ENCODE assay signal across 1 cellular context in the genomic region with DNA sequence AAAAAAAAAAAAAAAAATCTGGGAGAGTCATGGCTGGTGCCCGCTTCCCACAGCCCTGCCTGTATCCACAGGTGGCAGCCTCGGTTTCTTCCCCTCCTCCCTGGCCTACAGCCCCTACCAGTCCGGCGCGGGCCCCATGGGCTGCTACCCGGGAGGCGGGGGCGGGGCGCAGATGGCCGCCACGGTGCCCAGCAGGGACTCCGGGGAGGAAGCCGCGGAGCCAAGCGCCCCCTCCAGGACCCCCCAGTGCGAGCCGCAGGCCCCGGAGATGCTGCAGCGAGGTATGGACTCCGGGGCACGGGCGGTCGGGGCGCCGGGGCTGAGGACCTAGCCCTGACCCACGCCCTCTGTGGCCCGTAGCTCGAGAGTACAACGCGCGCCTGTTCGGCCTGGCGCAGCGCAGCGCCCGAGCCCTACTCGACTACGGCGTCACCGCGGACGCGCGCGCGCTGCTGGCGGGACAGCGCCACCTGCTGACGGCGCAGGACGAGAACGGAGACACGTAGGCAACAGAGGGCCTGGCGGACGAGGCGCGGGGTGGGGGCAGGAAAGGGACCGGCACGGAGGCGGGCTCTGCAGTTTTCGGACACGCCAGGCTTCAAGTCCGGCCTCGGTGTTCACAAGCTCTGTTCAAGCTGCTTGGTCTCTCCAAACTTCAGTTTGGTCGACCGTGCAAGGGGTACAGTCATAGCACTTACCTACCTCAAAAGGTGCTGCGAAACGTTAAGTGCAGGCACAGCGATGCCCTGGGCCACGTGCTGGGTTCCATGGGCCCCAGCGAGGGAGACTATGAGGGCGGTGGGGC.
TF ChIP-seq lines count a peak whose summit lies in the region.

No MANE protein-coding gene starts in this region.

TF ChIP-seq in HepG2, 621 proteins besides CTCF, POLR2A, EP300 and RAD21 (continued from another document and continues in another):
- TF ChIP-seq, protein P1, sequence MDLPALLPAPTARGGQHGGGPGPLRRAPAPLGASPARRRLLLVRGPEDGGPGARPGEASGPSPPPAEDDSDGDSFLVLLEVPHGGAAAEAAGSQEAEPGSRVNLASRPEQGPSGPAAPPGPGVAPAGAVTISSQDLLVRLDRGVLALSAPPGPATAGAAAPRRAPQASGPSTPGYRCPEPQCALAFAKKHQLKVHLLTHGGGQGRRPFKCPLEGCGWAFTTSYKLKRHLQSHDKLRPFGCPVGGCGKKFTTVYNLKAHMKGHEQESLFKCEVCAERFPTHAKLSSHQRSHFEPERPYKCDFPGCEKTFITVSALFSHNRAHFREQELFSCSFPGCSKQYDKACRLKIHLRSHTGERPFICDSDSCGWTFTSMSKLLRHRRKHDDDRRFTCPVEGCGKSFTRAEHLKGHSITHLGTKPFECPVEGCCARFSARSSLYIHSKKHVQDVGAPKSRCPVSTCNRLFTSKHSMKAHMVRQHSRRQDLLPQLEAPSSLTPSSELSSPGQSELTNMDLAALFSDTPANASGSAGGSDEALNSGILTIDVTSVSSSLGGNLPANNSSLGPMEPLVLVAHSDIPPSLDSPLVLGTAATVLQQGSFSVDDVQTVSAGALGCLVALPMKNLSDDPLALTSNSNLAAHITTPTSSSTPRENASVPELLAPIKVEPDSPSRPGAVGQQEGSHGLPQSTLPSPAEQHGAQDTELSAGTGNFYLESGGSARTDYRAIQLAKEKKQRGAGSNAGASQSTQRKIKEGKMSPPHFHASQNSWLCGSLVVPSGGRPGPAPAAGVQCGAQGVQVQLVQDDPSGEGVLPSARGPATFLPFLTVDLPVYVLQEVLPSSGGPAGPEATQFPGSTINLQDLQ (CRISPR knock-in tag; IDR thresholded peaks at IDR 0.05), result no peak
- TF ChIP-seq MIER3 (CRISPR knock-in tag; IDR thresholded peaks at IDR 0.05; ENCODE audit: borderline replicate concordance) (peak; percentile 81; the same call in 1 of the 2 replicates), ZNF598 (CRISPR knock-in tag; IDR thresholded peaks at IDR 0.05; ENCODE audit: borderline replicate concordance) (peak; percentile 90), NRL (CRISPR knock-in tag; IDR thresholded peaks at IDR 0.05; ENCODE audit: borderline replicate concordance) (peak; percentile 59; the same call in 1 of the 2 replicates), DMAP1 (CRISPR knock-in tag; IDR thresholded peaks at IDR 0.05) (peak; percentile 94), ZNF331 (CRISPR knock-in tag; IDR thresholded peaks at IDR 0.05) (peak; percentile 87; the same call in 1 of the 2 replicates), SP5 (CRISPR knock-in tag; IDR thresholded peaks at IDR 0.05; ENCODE audit: borderline replicate concordance, low read depth) (peak; percentile 47; the same call in 1 of the 2 replicates), KLF12 (CRISPR knock-in tag; IDR thresholded peaks at IDR 0.05; ENCODE audit: borderline replicate concordance) (peak; percentile 38; the same call in 1 of the 2 replicates), ERF (CRISPR knock-in tag; IDR thresholded peaks at IDR 0.05) (peak; percentile 89), SNAPC2 (CRISPR knock-in tag; IDR thresholded peaks at IDR 0.05) (no peak), NFKBIZ (CRISPR knock-in tag; IDR thresholded peaks at IDR 0.05) (peak; percentile 77; the same call in 1 of the 2 replicates), ZNF790 (CRISPR knock-in tag; IDR thresholded peaks at IDR 0.05; ENCODE audit: borderline replicate concordance) (no peak), ZNF556 (CRISPR knock-in tag; IDR thresholded peaks at IDR 0.05; ENCODE audit: borderline replicate concordance) (0 out of 2 replicates have a peak, but pooled peaks have one; percentile 45), ZNF44 (CRISPR knock-in tag; IDR thresholded peaks at IDR 0.05) (peak; percentile 54; the same call in 1 of the 2 replicates), MED1 (CRISPR knock-in tag; IDR thresholded peaks at IDR 0.05) (peak; percentile 76), RCOR2 (CRISPR knock-in tag; IDR thresholded peaks at IDR 0.05) (0 out of 2 replicates have a peak, but pooled peaks have one; percentile 24), WIZ (CRISPR knock-in tag; IDR thresholded peaks at IDR 0.05) (peak; percentile 87; the same call in 1 of the 2 replicates), PRMT3 (CRISPR knock-in tag; IDR thresholded peaks at IDR 0.05; ENCODE audit: borderline replicate concordance, low read depth) (peak; percentile 52; the same call in 1 of the 2 replicates), SIX4 (CRISPR knock-in tag; IDR thresholded peaks at IDR 0.05) (no peak), SOX6 (IDR thresholded peaks at IDR 0.05) (no peak), SOX6 (CRISPR knock-in tag; IDR thresholded peaks at IDR 0.05) (peak; percentile 77), ZNF879 (CRISPR knock-in tag; IDR thresholded peaks at IDR 0.05) (no peak; the same call in 1 of the 2 replicates), BORCS8-MEF2B (CRISPR knock-in tag; IDR thresholded peaks at IDR 0.05) (0 out of 2 replicates have a peak, but pooled peaks have one; percentile 69), ZNF30 (CRISPR knock-in tag; IDR thresholded peaks at IDR 0.05) (no peak), ZNF891 (CRISPR knock-in tag; IDR thresholded peaks at IDR 0.05) (peak; percentile 43), ZNF781 (CRISPR knock-in tag; IDR thresholded peaks at IDR 0.05; ENCODE audit: borderline replicate concordance, not compliant biosample characterization) (no peak), REL (CRISPR knock-in tag; conservative IDR thresholded peaks at IDR 0.05) (peak; percentile 51), DR1 (CRISPR knock-in tag; IDR thresholded peaks at IDR 0.05) (peak; percentile 83), NR2F6 (IDR thresholded peaks at IDR 0.05) (no peak), NR2F6 (CRISPR knock-in tag; IDR thresholded peaks at IDR 0.05) (peak; percentile 79), ZNF335 (CRISPR knock-in tag; IDR thresholded peaks at IDR 0.05) (no peak), TEAD3 (CRISPR knock-in tag; optimal IDR thresholded peaks at IDR 0.05; ENCODE audit: borderline replicate concordance) (peak; percentile 84), KDM5A (IDR thresholded peaks at IDR 0.05; ENCODE audit: borderline replicate concordance, low read length) (no peak), ISX (CRISPR knock-in tag; conservative IDR thresholded peaks at IDR 0.05) (no peak), NBN (conservative IDR thresholded peaks at IDR 0.05) (no peak), ZEB1 (IDR thresholded peaks at IDR 0.05; ENCODE audit: insufficient replicate concordance, low read depth) (no peak), ZFX (CRISPR knock-in tag; IDR thresholded peaks at IDR 0.05; ENCODE audit: low read depth) (peak; percentile 97), ZNF468 (CRISPR knock-in tag; IDR thresholded peaks at IDR 0.05) (0 out of 2 replicates have a peak, but pooled peaks have one; percentile 60), ZNF343 (CRISPR knock-in tag; IDR thresholded peaks at IDR 0.05) (no peak), ISL2 (CRISPR knock-in tag; IDR thresholded peaks at IDR 0.05) (no peak; the same call in 1 of the 2 replicates), RORA (CRISPR knock-in tag; IDR thresholded peaks at IDR 0.05) (no peak)
- TF ChIP-seq, protein P2, sequence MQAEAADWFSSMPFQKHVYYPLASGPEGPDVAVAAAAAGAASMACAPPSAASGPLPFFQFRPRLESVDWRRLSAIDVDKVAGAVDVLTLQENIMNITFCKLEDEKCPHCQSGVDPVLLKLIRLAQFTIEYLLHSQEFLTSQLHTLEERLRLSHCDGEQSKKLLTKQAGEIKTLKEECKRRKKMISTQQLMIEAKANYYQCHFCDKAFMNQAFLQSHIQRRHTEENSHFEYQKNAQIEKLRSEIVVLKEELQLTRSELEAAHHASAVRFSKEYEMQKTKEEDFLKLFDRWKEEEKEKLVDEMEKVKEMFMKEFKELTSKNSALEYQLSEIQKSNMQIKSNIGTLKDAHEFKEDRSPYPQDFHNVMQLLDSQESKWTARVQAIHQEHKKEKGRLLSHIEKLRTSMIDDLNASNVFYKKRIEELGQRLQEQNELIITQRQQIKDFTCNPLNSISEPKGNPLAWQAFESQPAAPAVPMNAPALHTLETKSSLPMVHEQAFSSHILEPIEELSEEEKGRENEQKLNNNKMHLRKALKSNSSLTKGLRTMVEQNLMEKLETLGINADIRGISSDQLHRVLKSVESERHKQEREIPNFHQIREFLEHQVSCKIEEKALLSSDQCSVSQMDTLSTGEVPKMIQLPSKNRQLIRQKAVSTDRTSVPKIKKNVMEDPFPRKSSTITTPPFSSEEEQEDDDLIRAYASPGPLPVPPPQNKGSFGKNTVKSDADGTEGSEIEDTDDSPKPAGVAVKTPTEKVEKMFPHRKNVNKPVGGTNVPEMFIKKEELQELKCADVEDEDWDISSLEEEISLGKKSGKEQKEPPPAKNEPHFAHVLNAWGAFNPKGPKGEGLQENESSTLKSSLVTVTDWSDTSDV (CRISPR knock-in tag; IDR thresholded peaks at IDR 0.05), result peak; percentile 70; the same call in 1 of the 2 replicates
- TF ChIP-seq, protein P3, sequence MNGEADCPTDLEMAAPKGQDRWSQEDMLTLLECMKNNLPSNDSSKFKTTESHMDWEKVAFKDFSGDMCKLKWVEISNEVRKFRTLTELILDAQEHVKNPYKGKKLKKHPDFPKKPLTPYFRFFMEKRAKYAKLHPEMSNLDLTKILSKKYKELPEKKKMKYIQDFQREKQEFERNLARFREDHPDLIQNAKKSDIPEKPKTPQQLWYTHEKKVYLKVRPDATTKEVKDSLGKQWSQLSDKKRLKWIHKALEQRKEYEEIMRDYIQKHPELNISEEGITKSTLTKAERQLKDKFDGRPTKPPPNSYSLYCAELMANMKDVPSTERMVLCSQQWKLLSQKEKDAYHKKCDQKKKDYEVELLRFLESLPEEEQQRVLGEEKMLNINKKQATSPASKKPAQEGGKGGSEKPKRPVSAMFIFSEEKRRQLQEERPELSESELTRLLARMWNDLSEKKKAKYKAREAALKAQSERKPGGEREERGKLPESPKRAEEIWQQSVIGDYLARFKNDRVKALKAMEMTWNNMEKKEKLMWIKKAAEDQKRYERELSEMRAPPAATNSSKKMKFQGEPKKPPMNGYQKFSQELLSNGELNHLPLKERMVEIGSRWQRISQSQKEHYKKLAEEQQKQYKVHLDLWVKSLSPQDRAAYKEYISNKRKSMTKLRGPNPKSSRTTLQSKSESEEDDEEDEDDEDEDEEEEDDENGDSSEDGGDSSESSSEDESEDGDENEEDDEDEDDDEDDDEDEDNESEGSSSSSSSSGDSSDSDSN (CRISPR knock-in tag; IDR thresholded peaks at IDR 0.05), result peak; percentile 91
- TF ChIP-seq, protein P4, sequence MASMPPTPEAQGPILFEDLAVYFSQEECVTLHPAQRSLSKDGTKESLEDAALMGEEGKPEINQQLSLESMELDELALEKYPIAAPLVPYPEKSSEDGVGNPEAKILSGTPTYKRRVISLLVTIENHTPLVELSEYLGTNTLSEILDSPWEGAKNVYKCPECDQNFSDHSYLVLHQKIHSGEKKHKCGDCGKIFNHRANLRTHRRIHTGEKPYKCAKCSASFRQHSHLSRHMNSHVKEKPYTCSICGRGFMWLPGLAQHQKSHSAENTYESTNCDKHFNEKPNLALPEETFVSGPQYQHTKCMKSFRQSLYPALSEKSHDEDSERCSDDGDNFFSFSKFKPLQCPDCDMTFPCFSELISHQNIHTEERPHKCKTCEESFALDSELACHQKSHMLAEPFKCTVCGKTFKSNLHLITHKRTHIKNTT (CRISPR knock-in tag; IDR thresholded peaks at IDR 0.05), result no peak
- TF ChIP-seq, protein P5, sequence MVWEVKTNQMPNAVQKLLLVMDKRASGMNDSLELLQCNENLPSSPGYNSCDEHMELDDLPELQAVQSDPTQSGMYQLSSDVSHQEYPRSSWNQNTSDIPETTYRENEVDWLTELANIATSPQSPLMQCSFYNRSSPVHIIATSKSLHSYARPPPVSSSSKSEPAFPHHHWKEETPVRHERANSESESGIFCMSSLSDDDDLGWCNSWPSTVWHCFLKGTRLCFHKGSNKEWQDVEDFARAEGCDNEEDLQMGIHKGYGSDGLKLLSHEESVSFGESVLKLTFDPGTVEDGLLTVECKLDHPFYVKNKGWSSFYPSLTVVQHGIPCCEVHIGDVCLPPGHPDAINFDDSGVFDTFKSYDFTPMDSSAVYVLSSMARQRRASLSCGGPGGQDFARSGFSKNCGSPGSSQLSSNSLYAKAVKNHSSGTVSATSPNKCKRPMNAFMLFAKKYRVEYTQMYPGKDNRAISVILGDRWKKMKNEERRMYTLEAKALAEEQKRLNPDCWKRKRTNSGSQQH (CRISPR knock-in tag; IDR thresholded peaks at IDR 0.05; ENCODE audit: low read depth), result 0 out of 2 replicates have a peak, but pooled peaks have one; percentile 60
- TF ChIP-seq, protein P6, sequence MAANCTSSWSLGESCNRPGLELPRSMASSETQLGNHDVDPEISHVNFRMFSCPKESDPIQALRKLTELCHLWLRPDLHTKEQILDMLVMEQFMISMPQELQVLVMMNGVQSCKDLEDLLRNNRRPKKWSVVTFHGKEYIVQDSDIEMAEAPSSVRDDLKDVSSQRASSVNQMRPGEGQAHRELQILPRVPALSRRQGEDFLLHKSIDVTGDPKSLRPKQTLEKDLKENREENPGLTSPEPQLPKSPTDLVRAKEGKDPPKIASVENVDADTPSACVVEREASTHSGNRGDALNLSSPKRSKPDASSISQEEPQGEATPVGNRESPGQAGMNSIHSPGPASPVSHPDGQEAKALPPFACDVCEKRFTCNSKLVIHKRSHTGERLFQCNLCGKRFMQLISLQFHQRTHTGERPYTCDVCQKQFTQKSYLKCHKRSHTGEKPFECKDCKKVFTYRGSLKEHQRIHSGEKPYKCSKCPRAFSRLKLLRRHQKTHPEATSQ (CRISPR knock-in tag; IDR thresholded peaks at IDR 0.05; ENCODE audit: borderline replicate concordance), result no peak
- TF ChIP-seq, protein P7, sequence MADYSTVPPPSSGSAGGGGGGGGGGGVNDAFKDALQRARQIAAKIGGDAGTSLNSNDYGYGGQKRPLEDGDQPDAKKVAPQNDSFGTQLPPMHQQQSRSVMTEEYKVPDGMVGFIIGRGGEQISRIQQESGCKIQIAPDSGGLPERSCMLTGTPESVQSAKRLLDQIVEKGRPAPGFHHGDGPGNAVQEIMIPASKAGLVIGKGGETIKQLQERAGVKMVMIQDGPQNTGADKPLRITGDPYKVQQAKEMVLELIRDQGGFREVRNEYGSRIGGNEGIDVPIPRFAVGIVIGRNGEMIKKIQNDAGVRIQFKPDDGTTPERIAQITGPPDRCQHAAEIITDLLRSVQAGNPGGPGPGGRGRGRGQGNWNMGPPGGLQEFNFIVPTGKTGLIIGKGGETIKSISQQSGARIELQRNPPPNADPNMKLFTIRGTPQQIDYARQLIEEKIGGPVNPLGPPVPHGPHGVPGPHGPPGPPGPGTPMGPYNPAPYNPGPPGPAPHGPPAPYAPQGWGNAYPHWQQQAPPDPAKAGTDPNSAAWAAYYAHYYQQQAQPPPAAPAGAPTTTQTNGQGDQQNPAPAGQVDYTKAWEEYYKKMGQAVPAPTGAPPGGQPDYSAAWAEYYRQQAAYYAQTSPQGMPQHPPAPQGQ (CRISPR knock-in tag; IDR thresholded peaks at IDR 0.05; ENCODE audit: borderline replicate concordance), result no peak
- TF ChIP-seq, protein P8, sequence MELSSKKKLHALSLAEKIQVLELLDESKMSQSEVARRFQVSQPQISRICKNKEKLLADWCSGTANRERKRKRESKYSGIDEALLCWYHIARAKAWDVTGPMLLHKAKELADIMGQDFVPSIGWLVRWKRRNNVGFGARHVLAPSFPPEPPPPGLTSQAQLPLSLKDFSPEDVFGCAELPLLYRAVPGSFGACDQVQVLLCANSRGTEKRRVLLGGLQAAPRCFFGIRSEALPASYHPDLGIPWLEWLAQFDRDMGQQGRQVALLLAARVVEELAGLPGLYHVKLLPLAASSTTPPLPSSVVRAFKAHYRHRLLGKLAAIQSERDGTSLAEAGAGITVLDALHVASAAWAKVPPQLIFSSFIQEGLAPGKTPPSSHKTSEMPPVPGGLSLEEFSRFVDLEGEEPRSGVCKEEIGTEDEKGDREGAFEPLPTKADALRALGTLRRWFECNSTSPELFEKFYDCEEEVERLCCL (CRISPR knock-in tag; IDR thresholded peaks at IDR 0.05; ENCODE audit: borderline replicate concordance), result 0 out of 2 replicates have a peak, but pooled peaks have one; percentile 36
